In the genomic region with DNA sequence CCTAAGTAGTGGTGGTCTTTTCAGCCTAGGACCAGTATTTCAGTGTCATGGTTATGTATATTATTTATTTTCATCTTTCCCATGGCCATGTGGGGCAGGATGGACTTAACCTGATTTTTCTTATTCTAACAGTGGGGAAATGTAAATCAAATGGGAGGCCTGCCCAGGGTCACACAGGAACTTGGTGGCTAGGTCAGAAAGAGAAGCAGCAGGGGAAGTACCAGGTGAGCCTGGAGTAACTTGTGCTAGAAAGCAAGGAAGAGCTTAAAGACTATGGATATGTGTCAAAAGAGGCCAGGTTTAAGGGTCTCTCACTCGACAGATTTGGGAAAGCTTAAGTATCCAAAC, we compare ENCODE assay signal across 9 cellular contexts. TPM values are rescaled to one million over a fixed set of nuclear protein-coding genes. Genes with fewer than 3 reads are reported as not detected.
DNase-seq lines count a peak whose midpoint lies in the region; ATAC-seq and TF ChIP-seq lines count a peak whose summit lies in the region.
"Had no signal": no experiment of that assay in that cellular context is flagged by ENCODE, and none has a peak within 500 bp of the region (broad histone marks: within the 10 kb centered on the region; RNA-seq: fewer than 3 reads in every experiment).

No MANE protein-coding gene starts in this region.

- H3K9me3 ChIP-seq in iPS-20b (ENCODE audit: insufficient read depth, low read depth, low read length), result peaks cover 23% of the 10 kb centered on the region

- H3K9me3 Mint-ChIP-seq in activated T-helper 17 cell treated with anti-CD3 and anti-CD28 coated beads, Interleukin-2, amount 50 U/mL, for 72 hours, result peaks cover 12% of the 10 kb centered on the region

- peak overlapping the region; percentile 91 for H3K4me3 Mint-ChIP-seq in activated T-helper 17 cell treated with anti-CD3 and anti-CD28 coated beads, Interleukin-2, amount 50 U/mL, for 72 hours

- peaks cover 50% of the 10 kb centered on the region for H3K36me3 Mint-ChIP-seq in activated T-helper 17 cell treated with anti-CD3 and anti-CD28 coated beads, Interleukin-2, amount 50 U/mL, for 72 hours (ENCODE audit: low read depth)

- peak overlapping the region; percentile 94 for H3K27ac Mint-ChIP-seq in activated T-helper 17 cell treated with anti-CD3 and anti-CD28 coated beads, Interleukin-2, amount 50 U/mL, for 72 hours

- peaks cover 22% of the 10 kb centered on the region for H3K4me1 Mint-ChIP-seq in activated T-helper 17 cell treated with anti-CD3 and anti-CD28 coated beads, Interleukin-2, amount 50 U/mL, for 72 hours

- H3K36me3 ChIP-seq in iPS-20b (ENCODE audit: insufficient read depth, low read depth, low read length) (peaks cover 22% of the 10 kb centered on the region), H7 (replicated peaks; ENCODE audit: control insufficient read depth, insufficient read depth, low read length) (peaks cover 3% of the 10 kb centered on the region)

- H3K4me3 ChIP-seq in AG09309 (ENCODE audit: control insufficient read depth, low read depth, low read length), result peak overlapping the region; percentile 84
- peak overlapping the region; percentile 89 for H3K4me3 ChIP-seq in iPS-20b (ENCODE audit: low read length)
- no peak overlapping the region for H3K4me3 ChIP-seq in H7 (ENCODE audit: insufficient read depth, low read depth, low read length)

- H3K4me1 ChIP-seq in iPS-20b (ENCODE audit: insufficient read depth, low read length), result peaks cover 7% of the 10 kb centered on the region; the same call in 1 of the 2 replicates

- H3K27ac ChIP-seq in iPS-20b (ENCODE audit: low read length), result no peak overlapping the region

- H3K27me3 Mint-ChIP-seq in activated T-helper 17 cell treated with anti-CD3 and anti-CD28 coated beads, Interleukin-2, amount 50 U/mL, for 72 hours, result no peaks in the 10 kb centered on the region

- DNase-seq in AG09309 (ENCODE audit: low read depth), result no peak
- no peak for DNase-seq in ureter (ENCODE audit: low spot score)
- DNase-seq in H7, result no peak
- no peak for DNase-seq in hypothalamus (lab: John Stamatoyannopoulos, UW)
- DNase-seq: NCI-H2227 treated with DMSO at 0.1 percent for 48 hours had no signal

- H3K27me3 ChIP-seq in iPS-20b (ENCODE audit: insufficient read depth, low read length) (no peaks in the 10 kb centered on the region), H7 (ENCODE audit: control insufficient read depth, insufficient read depth, low read length) (no peaks in the 10 kb centered on the region)

- peak overlapping the region; percentile 86; the same call in 1 of the 2 replicates for H3K9ac ChIP-seq in iPS-20b (ENCODE audit: low read depth, low read length)

- no peak for TF ChIP-seq CTCF in AG09309 (IDR thresholded peaks at IDR 0.05; ENCODE audit: control insufficient read depth, insufficient read depth, low read depth, low read length, missing control alignments)

- ATAC-seq in GM21723 (IDR thresholded peaks at IDR 0.05; ENCODE audit: unreplicated experiment) (peak; percentile 3), HG03432 (IDR thresholded peaks at IDR 0.05; ENCODE audit: unreplicated experiment) (no peak)
- peak; percentile 39 for ATAC-seq in activated T-helper 17 cell treated with anti-CD3 and anti-CD28 coated beads, Interleukin-2, amount 50 U/mL, for 72 hours (replicated peaks)

RNA-seq across cellular contexts. Expression of gene ZFP69B, which starts 0.9 kb away (rescaled TPM):
- total RNA-seq in activated T-helper 17 cell treated with anti-CD3 and anti-CD28 coated beads, Interleukin-2, amount 50 U/mL, for 72 hours, result 1 to 10 TPM; 2.8 to 3.3 TPM
- 2.5 TPM for total RNA-seq in ureter
- 4.0 and 7.2 TPM in 2 replicates for total RNA-seq in H7 (2014; rRNA removed; shearing (Covaris generic))

RNA-seq across cellular contexts. Expression of gene ZFP69, which starts 25.9 kb away (rescaled TPM):
- total RNA-seq in activated T-helper 17 cell treated with anti-CD3 and anti-CD28 coated beads, Interleukin-2, amount 50 U/mL, for 72 hours, result 1 to 10 TPM; 1.9 to 3.4 TPM
- 5.8 TPM for total RNA-seq in ureter
- total RNA-seq in H7 (2014; rRNA removed; shearing (Covaris generic)), result 4.8 and 9.2 TPM in 2 replicates

RNA-seq across cellular contexts. Expression of gene EXO5, which starts 57.4 kb away (rescaled TPM):
- total RNA-seq in activated T-helper 17 cell treated with anti-CD3 and anti-CD28 coated beads, Interleukin-2, amount 50 U/mL, for 72 hours, result 1 to 10 TPM; 6.6 to 6.7 TPM
- total RNA-seq in ureter, result 8.1 TPM
- 2.7 and 4.1 TPM in 2 replicates for total RNA-seq in H7 (2014; rRNA removed; shearing (Covaris generic))
